Comparison of ENCODE assay signal across 7 cellular contexts in genomic region chr12:110281549-110282342, GRCh38. TPM values are rescaled to one million over a fixed set of nuclear protein-coding genes. Genes with fewer than 3 reads are reported as not detected.
DNase-seq lines count a peak whose midpoint lies in the region; ATAC-seq and TF ChIP-seq lines count a peak whose summit lies in the region.

No MANE protein-coding gene starts in this region.

- H2BK12ac ChIP-seq in H9 (ENCODE audit: insufficient read length, low read depth, low read length) = no peak overlapping the region

- no peak overlapping the region for H3K27ac ChIP-seq in H9 (ENCODE audit: insufficient read length, low read depth, low read length)
- H3K27ac ChIP-seq in left lung = peak overlapping the region; percentile 96 to 97

- H4K91ac ChIP-seq in H9 (ENCODE audit: insufficient read length, low read depth, low read length) = no peak overlapping the region

- peaks cover 23 to 43% (median 38%) of the 10 kb centered on the region in 3 experiments for H3K36me3 Mint-ChIP-seq in H9 (ENCODE audit: insufficient read depth in 1 of 3, low read depth in 3 of 3)

- H3K79me2 ChIP-seq in H9 (ENCODE audit: insufficient read depth, low read length) = peaks cover 32% of the 10 kb centered on the region; the same call in 1 of the 2 replicates

- no peak overlapping the region for H2AFZ ChIP-seq in H9 (ENCODE audit: low read length)

- peak overlapping the region; percentile 88 for H3K4me2 ChIP-seq in H9 (ENCODE audit: insufficient read depth, insufficient read length, low read length)

- H3K4me3 Mint-ChIP-seq in H9 = peak overlapping the region; percentile 95 to 97

- H3K9ac ChIP-seq in H9 (ENCODE audit: extremely low read depth, insufficient read length, low read length) = peak overlapping the region; percentile 94

- H2BK120ac ChIP-seq in H9 (ENCODE audit: low read depth, low read length, poor library complexity, severe bottlenecking) = no peak overlapping the region

- H2BK5ac ChIP-seq in H9 (ENCODE audit: insufficient read length, low read length) = no peak overlapping the region

- no peak overlapping the region; the same call in 1 of the 2 replicates for H3K4ac ChIP-seq in H9 (ENCODE audit: low read depth, low read length)

- peak overlapping the region; percentile 89 for H3K4me3 ChIP-seq in MG63
- peak overlapping the region; percentile 76 to 91 for H3K4me3 ChIP-seq in left lung

- H3K36me3 ChIP-seq in MG63 (peaks cover 47% of the 10 kb centered on the region), left lung (peaks cover 0 to 7% of the 10 kb centered on the region in 2 donors)

- TF ChIP-seq CTCF in H9 (conservative IDR thresholded peaks at IDR 0.05) (no peak), left lung (IDR thresholded peaks at IDR 0.05) (no peak)

- H3K4me1 ChIP-seq in H9 (ENCODE audit: insufficient read depth, low read length) (peaks cover 9% of the 10 kb centered on the region; the same call in 1 of the 2 replicates), left lung (peaks cover 17 to 58% of the 10 kb centered on the region in 2 donors)

- DNase-seq in H9 (peak; percentile 44), MG63 (peak; percentile 29), cerebellum (ENCODE audit: low spot score) (peak; percentile 28), left lung (peak; percentile 54 to 92)
- DNase-seq in activated CD4-positive, alpha-beta T cell treated with anti-CD3 and anti-CD28 coated beads for 1 hour = peak; percentile 23
- peak; percentile 44 for DNase-seq in stimulated activated CD4-positive, alpha-beta T cell treated with anti-CD3 and anti-CD28 coated beads, Interleukin-4, amount 100 ng/mL, for 24 hours

- no peak overlapping the region for H4K8ac ChIP-seq in H9 (replicated peaks; ENCODE audit: insufficient read length, low read depth, low read length)

- ATAC-seq in GM18499 (IDR thresholded peaks at IDR 0.05; ENCODE audit: insufficient read depth, unreplicated experiment) = peak; percentile 9
- ATAC-seq in left lung = peak; percentile 62

- H3K56ac ChIP-seq in H9 (ENCODE audit: insufficient read length, low read depth, low read length) = no peak overlapping the region

- no peaks in the 10 kb centered on the region for H3K9me3 Mint-ChIP-seq in H9

- no peaks in the 10 kb centered on the region for H3K79me1 ChIP-seq in H9 (ENCODE audit: insufficient read depth, low read depth, low read length, poor library complexity, severe bottlenecking)

- H3K4me1 Mint-ChIP-seq in H9 = peaks cover 44 to 51% of the 10 kb centered on the region in 2 experiments

- peak overlapping the region; percentile 96 for H3K18ac ChIP-seq in H9 (ENCODE audit: insufficient read length, low read depth, low read length)

- H3K14ac ChIP-seq in H9 (ENCODE audit: insufficient read depth, low read length) = peak overlapping the region; percentile 99

- peaks cover 13% of the 10 kb centered on the region for H3K23me2 ChIP-seq in H9 (ENCODE audit: insufficient read length, low read depth, low read length, poor library complexity, severe bottlenecking)

- H3T11ph ChIP-seq in H9 (ENCODE audit: low read length) = no peak overlapping the region

- no peaks in the 10 kb centered on the region for H3K9me3 ChIP-seq in H9 (ENCODE audit: control insufficient read depth, low read depth, low read length)
- H3K9me3 ChIP-seq in MG63 = no peaks in the 10 kb centered on the region
- H3K9me3 ChIP-seq in left lung = no peaks in the 10 kb centered on the region

- no peak overlapping the region for H3K23ac ChIP-seq in H9 (ENCODE audit: insufficient read length, low read depth, low read length)

- intact Hi-C loops in left lung (cut with DNase I) = no loop called here

- peaks cover 5% of the 10 kb centered on the region; the same call in 1 of the 2 replicates for H3K27me3 Mint-ChIP-seq in H9 (ENCODE audit: low read depth)

- H3K27me3 ChIP-seq in H9 (ENCODE audit: insufficient read depth, low read length) (no peaks in the 10 kb centered on the region), MG63 (no peaks in the 10 kb centered on the region), left lung (no peaks in the 10 kb centered on the region)

- no CpG with 5 or more reads among the region's 83 CpGs for WGBS in H9 (ENCODE audit: extremely low coverage, insufficient read length, low lambda C conversion rate)

- H2AK5ac ChIP-seq in H9 (ENCODE audit: insufficient read length, low read length) = no peak overlapping the region

- peak overlapping the region; percentile 90 for H4K5ac ChIP-seq in H9 (ENCODE audit: insufficient read length, low read depth, low read length)

- H2BK15ac ChIP-seq in H9 (ENCODE audit: low read depth, low read length) = no peak overlapping the region

- no peak overlapping the region for H2BK20ac ChIP-seq in H9 (ENCODE audit: low read depth, low read length, poor library complexity, severe bottlenecking)

- peak overlapping the region; percentile 83 to 95 (median 94) for H3K27ac Mint-ChIP-seq in H9

- H4K20me1 ChIP-seq in H9 (ENCODE audit: control insufficient read depth, insufficient read depth, insufficient read length) = no peaks in the 10 kb centered on the region

RNA-seq across cellular contexts. Expression of gene ATP2A2, which starts 0.7 kb away (rescaled TPM):
- 257 and 260 TPM in 2 replicates for total RNA-seq in H9 (2021)
- total RNA-seq in MG63 (2014; rRNA removed; shearing (Covaris generic); ENCODE audit: low replicate concordance) = 13.3 and 20.4 TPM in 2 replicates
- 156 TPM for total RNA-seq in cerebellum
- total RNA-seq in left lung = 100 to 1,000 TPM; 204 to 258 TPM

Comparison
In these comparisons a context has a peak if more than half of its experiments do, and no peak if none do; other contexts are left out.
1. DNase-seq: peak in every context shown above with its lines; median percentile 73 in left lung; 44 in H9; 44 in stimulated activated CD4-positive, alpha-beta T cell treated with anti-CD3 and anti-CD28 coated beads, Interleukin-4, amount 100 ng/mL, for 24 hours; 29 in MG63; 28 in cerebellum; 23 in activated CD4-positive, alpha-beta T cell treated with anti-CD3 and anti-CD28 coated beads for 1 hour.